Comparison of ENCODE assay signal across 17 cellular contexts in the genomic region with DNA sequence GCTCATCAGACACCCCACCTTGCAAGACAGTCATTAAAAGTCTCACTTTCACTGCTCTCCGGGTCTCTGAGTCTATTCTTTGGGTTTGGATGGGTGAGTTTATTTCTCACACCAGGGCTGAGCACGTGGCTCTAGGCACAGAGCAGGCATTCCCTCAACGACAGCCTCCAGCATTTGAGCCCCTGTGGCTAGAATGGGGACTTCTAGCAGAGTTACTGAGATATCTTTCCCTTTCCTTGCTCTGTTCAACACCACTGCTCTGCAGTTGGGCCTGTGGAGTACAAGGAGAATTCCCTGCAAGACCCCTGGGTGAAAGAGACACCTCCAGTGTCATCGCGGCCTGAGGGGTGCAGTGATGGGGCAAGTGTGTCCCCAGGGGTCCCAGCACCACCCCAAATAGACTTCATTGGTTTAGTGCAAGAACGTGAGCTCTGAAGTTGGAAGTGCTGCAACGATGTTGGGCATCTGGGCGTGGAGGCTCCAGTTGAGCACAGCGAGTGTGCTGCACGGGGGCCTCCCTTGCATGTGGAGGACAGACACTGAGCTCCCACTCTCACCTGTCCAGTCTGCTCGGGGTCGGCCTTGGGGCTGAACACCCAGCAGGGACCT.
"Had no signal": no experiment of that assay in that cellular context is flagged by ENCODE, and none has a peak within 500 bp of the region (broad histone marks: within the 10 kb centered on the region; RNA-seq: fewer than 3 reads in every experiment).

No MANE protein-coding gene starts in this region.

- H3K27me3 ChIP-seq: esophagus muscularis mucosa, gastroesophageal sphincter, heart left ventricle, left lung, upper lobe of left lung had no signal

- H3K36me3 ChIP-seq: esophagus muscularis mucosa, gastroesophageal sphincter, heart left ventricle, left lung, prostate gland, upper lobe of left lung had no signal

- H3K9me3 ChIP-seq: esophagus muscularis mucosa, gastroesophageal sphincter, heart left ventricle, left lung, prostate gland, upper lobe of left lung had no signal

- H3K27ac ChIP-seq: esophagus muscularis mucosa, gastroesophageal sphincter, left lung, prostate gland, skin epidermis, upper lobe of left lung had no signal

- H3K4me3 ChIP-seq: esophagus muscularis mucosa, gastroesophageal sphincter, heart left ventricle, left lung, prostate gland, skin epidermis, upper lobe of left lung had no signal

- H3K4me1 ChIP-seq: gastroesophageal sphincter, left lung, prostate gland, upper lobe of left lung had no signal

- ATAC-seq: activated CD8-positive, alpha-beta T cell treated with anti-CD3 and anti-CD28 coated beads for 36 hours; activated T-cell treated with anti-CD3 and anti-CD28 coated beads, Interleukin-2, amount 50 U/mL, for 4 hours; left lung; T-cell had no signal

- DNase-seq: activated CD4-positive, alpha-beta T cell treated with anti-CD3 and anti-CD28 coated beads, Interleukin-2, amount 10 ng/mL, durations not matched to agents 24 days and 14 days; activated CD4-positive, CD25-positive, alpha-beta regulatory T cell; activated CD8-positive, alpha-beta T cell treated with anti-CD3 and anti-CD28 coated beads for 36 hours; activated naive CD4-positive, alpha-beta T cell treated with anti-CD3 and anti-CD28 coated beads, Interleukin-2, amount 50 U/mL, for 16 hours; activated T-cell treated with anti-CD3 and anti-CD28 coated beads, Interleukin-2, amount 50 U/mL, for 4 hours; cerebellar nuclear complex; effector CD8-positive, alpha-beta T cell; left lung; mammary epithelial cell; right cardiac atrium; T-cell had no signal
